ENCODE assay signal across 17 cellular contexts in genomic region chr5:83827111-83827541, GRCh38.
DNase-seq lines count a peak whose midpoint lies in the region; ATAC-seq, FAIRE-seq and TF ChIP-seq lines count a peak whose summit lies in the region.
"Had no signal": no experiment of that assay in that cellular context is flagged by ENCODE, and none has a peak within 500 bp of the region (broad histone marks: within the 10 kb centered on the region; RNA-seq: fewer than 3 reads in every experiment).

No MANE protein-coding gene starts in this region.

- intact Hi-C loops in endothelial cell of umbilical vein (cut with micrococcal nuclease) (no loop called here), sciatic nerve (cut with DNase I) (no loop called here)

- H2AFZ ChIP-seq in endothelial cell of umbilical vein (ENCODE audit: low read depth, low read length): peak overlapping the region; percentile 26

- ATAC-seq in sciatic nerve (peak; percentile 93), GM21381 (IDR thresholded peaks at IDR 0.05; ENCODE audit: unreplicated experiment) (no peak), GM21737 (IDR thresholded peaks at IDR 0.05; ENCODE audit: unreplicated experiment) (no peak), esophagus mucosa (no peak)
- ATAC-seq: stimulated activated naive CD8-positive, alpha-beta T cell treated with anti-CD3 and anti-CD28 coated beads, Interleukin-15, amount 100 ng/mL, for 72 hours had no signal

- H3K27ac ChIP-seq in endothelial cell of umbilical vein (ENCODE audit: insufficient read depth, low read depth, low read length): no peak overlapping the region
- H3K27ac ChIP-seq: SK-N-MC, WERI-Rb-1 had no signal

- H3K9me3 ChIP-seq in endothelial cell of umbilical vein (replicated peaks; ENCODE audit: control insufficient read depth, insufficient read depth, low read length): no peaks in the 10 kb centered on the region
- H3K9me3 ChIP-seq: Caco-2 had no signal

- no peaks in the 10 kb centered on the region for H3K36me3 ChIP-seq in endothelial cell of umbilical vein (ENCODE audit: control insufficient read depth in 2 of 2, extremely low read depth in 1 of 2, insufficient read depth in 2 of 2, low read length in 2 of 2)
- H3K36me3 ChIP-seq: WERI-Rb-1 had no signal

- CTCF ChIA-PET in endothelial cell of umbilical vein (lab: Charles Lee): no interaction called here

- H4K20me1 ChIP-seq in endothelial cell of umbilical vein (replicated peaks; ENCODE audit: control insufficient read depth, extremely low read depth, insufficient read depth, low read length): no peaks in the 10 kb centered on the region

- BruUV-seq in endothelial cell of umbilical vein (replicated peaks; lab: Mats Ljungman, UMichigan): no TSS peak

- H3K9ac ChIP-seq in endothelial cell of umbilical vein (replicated peaks; ENCODE audit: extremely low read depth, insufficient read depth, low read length): no peak overlapping the region

- peak; percentile 15 for DNase-seq in H4 (ENCODE audit: low spot score)
- peak; percentile 71 to 88 for DNase-seq in NOMO-1 (lab: John Stamatoyannopoulos, UW; ENCODE audit: unreplicated experiment in 2 of 2)
- DNase-seq in endothelial cell of umbilical vein (ENCODE audit: low read depth, low spot score): peak; percentile 8
- DNase-seq in sciatic nerve (ENCODE audit: low spot score): no peak
- DNase-seq in mucosa of gallbladder (ENCODE audit: low spot score): no peak
- DNase-seq: Caco-2; central memory CD4-positive, alpha-beta T cell; hypothalamus; KG1; NCI-H1694 treated with DMSO at 0.1 percent for 48 hours; stimulated activated naive CD8-positive, alpha-beta T cell treated with anti-CD3 and anti-CD28 coated beads, Interleukin-15, amount 100 ng/mL, for 72 hours; WERI-Rb-1 had no signal

- no peak overlapping the region for H3K4me2 ChIP-seq in endothelial cell of umbilical vein (ENCODE audit: insufficient read depth, low read length)

- no peaks in the 10 kb centered on the region for H3K9me1 ChIP-seq in endothelial cell of umbilical vein (replicated peaks; ENCODE audit: control insufficient read depth, extremely low read depth, insufficient read depth, low read length)

- no peak for FAIRE-seq in endothelial cell of umbilical vein (lab: Jason Lieb, UNC)
- FAIRE-seq: endometrium had no signal

- dilution Hi-C loops in endothelial cell of umbilical vein (cut with MboI; ENCODE audit: extremely low pct_ligation_motif_present, low sequenced_read_pairs): no loop called here

- H3K4me1 ChIP-seq in endothelial cell of umbilical vein (ENCODE audit: control insufficient read depth, extremely low read depth, insufficient read depth, low read length): no peaks in the 10 kb centered on the region
- H3K4me1 ChIP-seq: Caco-2 had no signal

- H3K4me3 ChIP-seq in endothelial cell of umbilical vein (replicated peaks in 1 of 3; ENCODE audit: insufficient read depth in 1 of 3, low read depth in 1 of 3, low read length in 3 of 3): no peak overlapping the region
- H3K4me3 ChIP-seq: SK-N-MC had no signal

- TF ChIP-seq CTCF in endothelial cell of umbilical vein (IDR thresholded peaks at IDR 0.05; ENCODE audit: extremely low read depth in 1 of 2, insufficient read depth in 1 of 2, low read depth in 1 of 2, low read length in 2 of 2): no peak

- H3K27me3 ChIP-seq in endothelial cell of umbilical vein (ENCODE audit: control insufficient read depth in 2 of 2, insufficient read depth in 2 of 2, low read length in 2 of 2): no peaks in the 10 kb centered on the region

- no peaks in the 10 kb centered on the region for H3K79me2 ChIP-seq in endothelial cell of umbilical vein (ENCODE audit: control insufficient read depth, insufficient read depth, low read length)

- POLR2A ChIA-PET in endothelial cell of umbilical vein (lab: Charles Lee): no interaction called here

- TF ChIP-seq POLR2A in endothelial cell of umbilical vein (IDR thresholded peaks at IDR 0.05; ENCODE audit: low read depth, low read length): no peak

TF ChIP-seq in endothelial cell of umbilical vein, 7 proteins besides CTCF, POLR2A, EP300 and RAD21:
- TF ChIP-seq MYC (IDR thresholded peaks at IDR 0.05; ENCODE audit: low read depth, low read length) (no peak), POLR2AphosphoS5 (IDR thresholded peaks at IDR 0.05; ENCODE audit: insufficient read depth, low read depth, low read length) (no peak), FOS (IDR thresholded peaks at IDR 0.05; ENCODE audit: borderline replicate concordance, insufficient read depth, low read length) (peak; percentile 83)

Comparison
In these comparisons a context has a peak if more than half of its experiments do, and no peak if none do; other contexts are left out.
1. DNase-seq: peak in H4 (single experiment), NOMO-1 (2 of 2) and endothelial cell of umbilical vein (single experiment); none in sciatic nerve (single experiment) and mucosa of gallbladder (single experiment).